ENCODE assay signal across 16 cellular contexts in the genomic region with DNA sequence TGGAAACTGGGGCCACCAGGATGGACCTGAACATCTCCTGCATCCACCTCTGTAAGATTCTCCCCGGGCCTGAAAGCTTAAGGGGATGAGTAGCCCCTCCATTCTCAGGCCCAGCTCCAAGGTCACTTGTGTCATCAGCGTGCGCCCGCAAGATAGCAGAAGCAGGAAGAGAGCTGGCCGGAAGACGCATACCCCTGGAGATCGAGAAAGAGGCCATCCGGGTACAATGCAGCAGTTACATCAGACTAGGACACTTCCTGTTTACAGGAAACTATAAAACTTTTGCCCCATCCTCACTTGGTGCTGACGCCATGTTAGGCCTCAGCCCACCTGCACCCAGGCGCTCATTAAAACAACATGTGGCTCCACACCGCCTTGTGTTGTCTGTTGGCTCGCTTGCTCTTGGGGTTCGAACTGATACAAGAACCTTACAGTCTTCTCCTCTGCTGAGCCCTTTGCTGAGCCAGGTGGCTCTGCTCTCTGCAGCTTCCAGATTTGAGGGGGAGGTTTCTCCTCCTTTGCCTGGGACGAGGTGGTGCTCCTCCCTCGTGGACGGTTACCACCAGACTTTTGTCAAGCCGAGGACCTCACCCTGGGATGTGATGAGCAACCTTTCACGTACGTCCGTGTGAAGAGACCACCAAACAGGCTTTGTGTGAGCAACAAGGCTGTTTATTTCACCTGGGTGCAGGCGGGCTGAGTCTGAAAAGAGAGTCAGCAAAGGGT.
"Had no signal": no experiment of that assay in that cellular context is flagged by ENCODE, and none has a peak within 500 bp of the region (broad histone marks: within the 10 kb centered on the region; RNA-seq: fewer than 3 reads in every experiment).

No MANE protein-coding gene starts in this region.

- ATAC-seq: activated naive CD4-positive, alpha-beta T cell treated with anti-CD3 and anti-CD28 coated beads, Interleukin-2, amount 50 U/mL, for 72 hours; activated T-helper 17 cell treated with anti-CD3 and anti-CD28 coated beads, Interleukin-2, amount 50 U/mL, for 72 hours; left colon; natural killer cell treated with Interleukin-12 subunit alpha and Interleukin-12 subunit beta and Interleukin-15 and Interleukin-18, amount 100 ng/mL, for 72 hours; right lobe of liver had no signal

- DNase-seq: activated CD4-positive, alpha-beta memory T cell treated with anti-CD3 and anti-CD28 coated beads for 36 hours; brain microvascular endothelial cell; endodermal cell; erythroblast; hypothalamus; left colon; mammary epithelial cell; nucleus accumbens; right lobe of liver; stimulated activated CD4-positive, alpha-beta T cell treated with anti-CD3 and anti-CD28 coated beads, Interleukin-12 subunit alpha, Interleukin-12 subunit beta, amount 100 ng/mL, for 4 hours; stimulated activated CD4-positive, alpha-beta T cell treated with anti-CD3 and anti-CD28 coated beads, Interleukin-2, amount 100 ng/mL, for 48 hours; stimulated activated naive CD4-positive, alpha-beta T cell treated with Interleukin-2 at 50 U/mL for 16 hours; trophoblast cell had no signal
